ENCODE assay signal across 8 cellular contexts in the genomic region with DNA sequence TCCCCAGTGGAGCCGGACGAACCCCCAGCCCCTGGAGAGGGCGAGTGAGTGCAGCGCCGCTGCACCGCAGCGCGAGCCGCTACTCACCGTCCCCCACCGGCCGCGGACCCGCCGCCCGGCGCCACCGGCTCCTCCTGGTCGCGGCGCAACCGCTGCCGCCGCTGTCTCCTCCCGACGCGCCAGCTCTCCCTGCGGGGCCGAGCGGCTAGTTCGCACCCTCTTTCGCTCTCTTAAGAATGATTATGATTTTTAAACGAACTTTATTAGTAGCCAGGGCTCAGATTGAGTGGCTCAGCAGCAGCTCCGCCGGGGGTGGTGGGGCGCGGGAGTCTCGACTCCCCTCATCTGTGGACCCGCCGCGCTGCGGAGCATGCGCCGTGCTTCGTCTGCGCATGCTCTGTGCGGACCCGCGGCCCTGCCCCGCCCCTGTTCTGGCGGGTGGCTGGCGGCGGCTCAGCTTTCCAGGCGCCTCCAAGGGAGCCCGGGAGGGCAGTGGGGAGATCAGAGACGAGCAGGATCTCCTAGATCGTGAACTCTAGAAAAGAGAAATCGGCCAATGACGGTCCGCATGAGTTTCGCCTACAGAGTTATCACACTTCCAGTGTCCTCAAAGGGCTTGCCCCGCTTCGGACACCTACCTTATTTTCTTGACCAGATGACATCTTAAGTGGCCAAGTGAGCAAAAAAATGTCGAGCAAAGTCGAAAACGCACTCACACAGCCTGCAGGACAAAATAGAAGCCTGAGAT. TPM values are rescaled to one million over a fixed set of nuclear protein-coding genes. Genes with fewer than 3 reads are reported as not detected.
DNase-seq lines count a peak whose midpoint lies in the region; ATAC-seq and TF ChIP-seq lines count a peak whose summit lies in the region.

Gene RAB23 (minus strand): TSS at position 372 of the 748 bp plus-strand sequence. CDS start 11,927 bp downstream, outside the sequence.

- peak within 1 kb of the TSS; percentile 96 for H3K27ac Mint-ChIP-seq in activated T-cell treated with anti-CD3 and anti-CD28 coated beads, Interleukin-2, amount 50 U/mL, for 24 hours

- CTCF ChIA-PET in OCI-LY7 (lab: Charles Lee; ENCODE audit: unreplicated experiment) = no interaction called here

- peaks cover 22% of the 10 kb centered on the region for H3K4me1 Mint-ChIP-seq in activated T-cell treated with anti-CD3 and anti-CD28 coated beads, Interleukin-2, amount 50 U/mL, for 24 hours (ENCODE audit: low read depth)

- no peaks in the 10 kb centered on the region for H3K27me3 ChIP-seq in HUES64 (ENCODE audit: insufficient read depth, low read length)
- H3K27me3 ChIP-seq in esophagus (ENCODE audit: control insufficient read depth in 1 of 2, insufficient read depth in 2 of 2, low read length in 2 of 2) = peaks cover 0 to 2% of the 10 kb centered on the region in 2 donors
- H3K27me3 ChIP-seq in mucosa of stomach (ENCODE audit: control insufficient read depth, insufficient read depth, low read length) = no peaks in the 10 kb centered on the region

- H3K9me3 ChIP-seq in HUES64 (ENCODE audit: insufficient read depth, low read depth, low read length) (peaks cover 6% of the 10 kb centered on the region; the same call in 1 of the 2 replicates), OCI-LY7 (ENCODE audit: low read length) (0 out of 2 replicates have a peak, but pooled peaks cover 6% of the 10 kb centered on the region), esophagus (ENCODE audit: control insufficient read depth in 2 of 2, insufficient read depth in 1 of 2, low read depth in 1 of 2, low read length in 1 of 2) (no peaks in the 10 kb centered on the region), mucosa of stomach (ENCODE audit: control insufficient read depth, low read length) (no peaks in the 10 kb centered on the region)

- H3K79me2 ChIP-seq in OCI-LY7 (ENCODE audit: insufficient read depth, low read depth, low read length) = peaks cover 13% of the 10 kb centered on the region; the same call in 1 of the 2 replicates

- 0 out of 2 replicates have a peak, but pooled peaks have one; percentile 6 for TF ChIP-seq CTCF in OCI-LY7 (conservative IDR thresholded peaks at IDR 0.05; ENCODE audit: low read length)

- H3K27me3 Mint-ChIP-seq in activated T-cell treated with anti-CD3 and anti-CD28 coated beads, Interleukin-2, amount 50 U/mL, for 24 hours = peaks cover 26% of the 10 kb centered on the region

- H3K9ac ChIP-seq in HUES64 (ENCODE audit: low read depth, low read length) (peak within 1 kb of the TSS; percentile 89), mucosa of stomach (ENCODE audit: low read length) (peak within 1 kb of the TSS; percentile 82)

- peak within 1 kb of the TSS; percentile 92 for H3K27ac ChIP-seq in HUES64 (ENCODE audit: low read depth, low read length)
- H3K27ac ChIP-seq in OCI-LY7 (ENCODE audit: low read depth, low read length, poor library complexity, severe bottlenecking) = peak within 1 kb of the TSS; percentile 53
- peak within 1 kb of the TSS; percentile 76 to 77 for H3K27ac ChIP-seq in esophagus (ENCODE audit: low read depth in 2 of 2, low read length in 1 of 2)

- 0 out of 2 replicates have a peak, but pooled peaks cover 8% of the 10 kb centered on the region for H4K20me1 ChIP-seq in OCI-LY7 (ENCODE audit: insufficient read depth, low read length)

- H3K4me1 ChIP-seq in HUES64 (ENCODE audit: insufficient read depth, low read length) (peaks cover 12% of the 10 kb centered on the region), OCI-LY7 (ENCODE audit: insufficient read depth, low read length, poor library complexity, severe bottlenecking) (peaks cover 15% of the 10 kb centered on the region), esophagus (ENCODE audit: control insufficient read depth in 2 of 2, insufficient read depth in 2 of 2, low read length in 1 of 2) (no peaks in the 10 kb centered on the region), mucosa of stomach (ENCODE audit: control insufficient read depth, insufficient read depth, low read length) (no peaks in the 10 kb centered on the region)

- DNase-seq in DMS153 treated with DMSO at 0.1 percent for 48 hours (lab: John Stamatoyannopoulos, UW; ENCODE audit: unreplicated experiment) (peak; percentile 75), OCI-LY7 (ENCODE audit: low spot score) (peak; percentile 85)
- DNase-seq in activated T-cell treated with anti-CD3 and anti-CD28 coated beads, Interleukin-2, amount 50 U/mL, for 24 hours = peak; percentile 94
- DNase-seq in stimulated activated CD8-positive, alpha-beta memory T cell treated with anti-CD3 and anti-CD28 coated beads, Interleukin-4, amount 100 ng/mL, for 48 hours = peak; percentile 88

- H3K4me3 ChIP-seq in HUES64 (ENCODE audit: low read length) (peak within 1 kb of the TSS; percentile 93), OCI-LY7 (ENCODE audit: low read depth, low read length, poor library complexity, severe bottlenecking) (peak within 1 kb of the TSS; percentile 87), esophagus (ENCODE audit: low read depth in 1 of 2, low read length in 2 of 2) (peak within 1 kb of the TSS; percentile 86 to 95), mucosa of stomach (ENCODE audit: low read length) (peak within 1 kb of the TSS; percentile 89)

- H3K9me3 Mint-ChIP-seq in activated T-cell treated with anti-CD3 and anti-CD28 coated beads, Interleukin-2, amount 50 U/mL, for 24 hours = no peaks in the 10 kb centered on the region

- H3K36me3 Mint-ChIP-seq in activated T-cell treated with anti-CD3 and anti-CD28 coated beads, Interleukin-2, amount 50 U/mL, for 24 hours (ENCODE audit: low read depth) = peaks cover 8% of the 10 kb centered on the region

- peak within 1 kb of the TSS; percentile 95 for H3K4me3 Mint-ChIP-seq in activated T-cell treated with anti-CD3 and anti-CD28 coated beads, Interleukin-2, amount 50 U/mL, for 24 hours

- WGBS in HUES64 = under 1% methylated on average over 66 of the region's 66 CpGs
- 0% methylated on average over 64 to 66 of the region's 66 CpGs for WGBS in esophagus, 2 donors

- H3K36me3 ChIP-seq in HUES64 (ENCODE audit: insufficient read depth, low read length) (no peaks in the 10 kb centered on the region; the same call in 1 of the 2 replicates), OCI-LY7 (ENCODE audit: insufficient read depth, low read length) (no peaks in the 10 kb centered on the region; the same call in 1 of the 2 replicates), esophagus (ENCODE audit: control insufficient read depth in 2 of 2, insufficient read depth in 2 of 2, low read length in 1 of 2) (no peaks in the 10 kb centered on the region), mucosa of stomach (ENCODE audit: control insufficient read depth, insufficient read depth, low read length) (no peaks in the 10 kb centered on the region)

- intact Hi-C loops in OCI-LY7 (cut with micrococcal nuclease; ENCODE audit: unreplicated experiment) = loop anchor here (1.0 to 2.0 kb wide), 4 partner anchors 50 to 267 kb away; partner anchors contain the start of genes BAG2, BEND6 and PRIM2

- POLR2A ChIA-PET in OCI-LY7 (lab: Charles Lee) = interaction anchor here (0.6 to 1.4 kb wide), 3 partner anchors 12 to 73 kb away, joined by 3 to 6 read pairs (median 5); no protein-coding TSS in a partner anchor

- H3K4me2 ChIP-seq in OCI-LY7 (ENCODE audit: low read length) = peak within 1 kb of the TSS; percentile 89

- H2AFZ ChIP-seq in OCI-LY7 (ENCODE audit: low read length) = peak within 1 kb of the TSS; percentile 98

- BruUV-seq in OCI-LY7 (replicated peaks; lab: Mats Ljungman, UMichigan) = no TSS peak

- no peaks in the 10 kb centered on the region for H3K9me2 ChIP-seq in OCI-LY7 (ENCODE audit: insufficient read depth, low read length)

- peak; percentile 80 for ATAC-seq in GM21526 (IDR thresholded peaks at IDR 0.05; ENCODE audit: low FRiP score, unreplicated experiment)

RNA-seq across cellular contexts. Expression of gene RAB23, which starts in this region (rescaled TPM):
- polyA plus RNA-seq in HUES64 (2013, experiment 1 of 2) = 14.8 TPM
- 17.7 TPM for polyA plus RNA-seq in HUES64 (2013, experiment 2 of 2)
- total RNA-seq in OCI-LY7 (2014; rRNA removed; shearing (Covaris generic)) = 3.5 and 4.9 TPM in 2 replicates
- 2.9 and 4.1 TPM in 2 replicates for total RNA-seq in OCI-LY7 (2022)
- 1 to 10 TPM; 1.4 to 5.3 TPM for polyA plus RNA-seq in esophagus

Comparison
In these comparisons a context has a peak if more than half of its experiments do, and no peak if none do; other contexts are left out.
1. Peak in every context shown above with its lines: DNase-seq, ATAC-seq, H3K4me3 ChIP-seq and H3K27ac ChIP-seq.